ENCODE assay signal across 8 cellular contexts in genomic region chr3:184174646-184175492, GRCh38. TPM values are rescaled to one million over a fixed set of nuclear protein-coding genes. Genes with fewer than 3 reads are reported as not detected.
DNase-seq lines count a peak whose midpoint lies in the region; ATAC-seq and TF ChIP-seq lines count a peak whose summit lies in the region.

TSS of gene AP2M1 (plus strand) at chr3:184174855. CDS start at chr3:184176994, 2,139 bp downstream.

- no peaks in the 10 kb centered on the region for H3K27me3 Mint-ChIP-seq in chondrocyte (ENCODE audit: low read depth)

- peak; percentile 97 for ATAC-seq in HG03439 (IDR thresholded peaks at IDR 0.05; ENCODE audit: unreplicated experiment)

- peak; percentile 85 for TF ChIP-seq POLR2A in GM19193 (IDR thresholded peaks at IDR 0.05; ENCODE audit: extremely low read depth, insufficient read depth, insufficient read length)

- H3K27me3 ChIP-seq in kidney epithelial cell (ENCODE audit: control insufficient read depth, insufficient read depth, low read length), result no peaks in the 10 kb centered on the region

- TF ChIP-seq CTCF in chondrocyte (IDR thresholded peaks at IDR 0.05) (peak; percentile 42), kidney epithelial cell (IDR thresholded peaks at IDR 0.05; ENCODE audit: insufficient read depth, low read length, poor library complexity, severe bottlenecking) (no peak)

- peak within 1 kb of the TSS; percentile 95 for H3K4me3 Mint-ChIP-seq in chondrocyte (ENCODE audit: unreplicated experiment)

- no peaks in the 10 kb centered on the region for H3K9me3 Mint-ChIP-seq in chondrocyte (ENCODE audit: low read depth)

- DNase-seq in AML-193 (lab: John Stamatoyannopoulos, UW), result peak; percentile 99 to 100
- DNase-seq in NCI-H510A treated with DMSO at 0.1 percent for 48 hours (lab: John Stamatoyannopoulos, UW), result peak; percentile 97
- peak; percentile 93 to 95 for DNase-seq in activated CD4-positive, alpha-beta T cell treated with anti-CD3 and anti-CD28 coated beads for 24 hours (ENCODE audit: low read depth in 2 of 2)
- DNase-seq in chondrocyte (ENCODE audit: low spot score), result peak; percentile 99
- peak; percentile 98 for DNase-seq in kidney epithelial cell (ENCODE audit: low read depth)
- DNase-seq in stimulated activated CD4-positive, alpha-beta T cell treated with anti-CD3 and anti-CD28 coated beads, Interleukin-15, amount 100 ng/mL, for 48 hours (ENCODE audit: low read depth in 2 of 2), result peak; percentile 94 to 97

- peaks cover 26% of the 10 kb centered on the region for H3K36me3 Mint-ChIP-seq in chondrocyte (ENCODE audit: low read depth)

- peak within 1 kb of the TSS; percentile 95 for H3K27ac Mint-ChIP-seq in chondrocyte (ENCODE audit: unreplicated experiment)

- H3K4me3 ChIP-seq in kidney epithelial cell (ENCODE audit: low read depth, low read length), result peak within 1 kb of the TSS; percentile 97

- peaks cover 64% of the 10 kb centered on the region for H3K4me1 Mint-ChIP-seq in chondrocyte (ENCODE audit: low read depth)

- H3K36me3 ChIP-seq in kidney epithelial cell (ENCODE audit: control insufficient read depth, insufficient read depth, low read length), result peaks cover 6% of the 10 kb centered on the region

RNA-seq across cellular contexts. Expression of gene AP2M1, which starts in this region (rescaled TPM):
- total RNA-seq in chondrocyte, result 455 to 492 TPM (median 488 TPM) in 3 replicates
- total RNA-seq in kidney epithelial cell, result 282 and 297 TPM in 2 replicates

Comparison
In these comparisons a context has a peak if more than half of its experiments do, and no peak if none do; other contexts are left out.
1. Peak in every context shown above with its lines: DNase-seq, ATAC-seq and H3K4me3 ChIP-seq.